14 cellular contexts compared by ENCODE assay signal in the genomic region with DNA sequence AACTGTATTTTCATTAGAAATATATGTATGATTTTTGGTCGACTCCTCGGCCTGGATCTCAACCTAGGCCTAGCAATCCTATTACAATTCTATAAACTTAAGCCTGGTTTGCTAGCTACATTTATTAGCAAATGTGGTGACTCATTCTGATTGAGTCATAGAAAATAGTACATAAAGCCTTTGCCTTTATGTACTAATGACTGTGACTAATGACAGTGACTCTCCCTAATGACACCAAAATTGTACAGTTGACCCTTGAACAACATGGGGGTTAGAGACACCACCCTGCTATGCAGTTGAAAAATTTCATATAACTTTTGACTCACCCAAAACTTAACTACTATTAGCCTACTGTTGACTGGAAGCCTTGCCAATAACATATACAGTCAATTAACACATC.
A peak's percentile ranks its signal among the peaks of the same experiment; 100 is the strongest.
DNase-seq lines count a peak whose midpoint lies in the region; TF ChIP-seq lines count a peak whose summit lies in the region.
"Had no signal": no experiment of that assay in that cellular context is flagged by ENCODE, and none has a peak within 500 bp of the region (broad histone marks: within the 10 kb centered on the region; RNA-seq: fewer than 3 reads in every experiment).

No MANE protein-coding gene starts in this region.

- H3K4me3 ChIP-seq in transverse colon: no peak overlapping the region

- TF ChIP-seq POLR2A in transverse colon (IDR thresholded peaks at IDR 0.05): no peak

- H3K4me3 Mint-ChIP-seq in immature natural killer cell: no peak overlapping the region
- H3K4me3 Mint-ChIP-seq: activated CD4-positive, alpha-beta T cell treated with anti-CD3 and anti-CD28 coated beads, Interleukin-2, amount 10 ng/mL, durations not matched to agents 24 days and 14 days; activated naive CD4-positive, alpha-beta T cell treated with anti-CD3 and anti-CD28 coated beads, Interleukin-2, amount 10 ng/mL, durations not matched to agents 7 days and 5 days; effector memory CD8-positive, alpha-beta T cell; stimulated activated naive CD8-positive, alpha-beta T cell treated with anti-CD3 and anti-CD28 coated beads, Interleukin-15, amount 100 ng/mL, for 72 hours had no signal

- DNase-seq in CD1c-positive myeloid dendritic cell (ENCODE audit: extremely low spot score) (peak; percentile 45), LHCN-M2 (ENCODE audit: low read depth) (peak; percentile 87), brain pericyte (ENCODE audit: low read depth, low spot score) (peak; percentile 8), kidney glomerular epithelial cell (lab: John Stamatoyannopoulos, UW) (peak; percentile 17), occipital lobe (lab: John Stamatoyannopoulos, UW) (no peak), immature natural killer cell (no peak), transverse colon (no peak)
- DNase-seq in effector CD8-positive, alpha-beta T cell (lab: John Stamatoyannopoulos, UW): no peak
- DNase-seq: activated CD4-positive, alpha-beta T cell treated with anti-CD3 and anti-CD28 coated beads, Interleukin-2, amount 10 ng/mL, durations not matched to agents 24 days and 14 days; activated naive CD4-positive, alpha-beta T cell treated with anti-CD3 and anti-CD28 coated beads, Interleukin-2, amount 10 ng/mL, durations not matched to agents 7 days and 5 days; DMS 273 treated with DMSO at 0.1 percent for 48 hours; effector memory CD8-positive, alpha-beta T cell; NCI-H524; stimulated activated naive CD8-positive, alpha-beta T cell treated with anti-CD3 and anti-CD28 coated beads, Interleukin-15, amount 100 ng/mL, for 72 hours had no signal

- H3K9me3 ChIP-seq in transverse colon: no peaks in the 10 kb centered on the region

- H3K4me1 ChIP-seq in transverse colon: no peaks in the 10 kb centered on the region

- no peaks in the 10 kb centered on the region for H3K36me3 Mint-ChIP-seq in immature natural killer cell
- H3K36me3 Mint-ChIP-seq: activated naive CD4-positive, alpha-beta T cell treated with anti-CD3 and anti-CD28 coated beads, Interleukin-2, amount 10 ng/mL, durations not matched to agents 7 days and 5 days had no signal

- 93 to 95% methylated on average over 2 of the region's 2 CpGs for WGBS in transverse colon (ENCODE audit: low coverage in 1 of 2), 2 donors

- TF ChIP-seq EP300 in transverse colon (IDR thresholded peaks at IDR 0.05; ENCODE audit: low read depth): no peak

- peaks cover 0 to 2% (median 1%) of the 10 kb centered on the region in 3 donors for H3K27me3 Mint-ChIP-seq in immature natural killer cell (ENCODE audit: low read depth in 3 of 3)
- H3K27me3 Mint-ChIP-seq: activated naive CD4-positive, alpha-beta T cell treated with anti-CD3 and anti-CD28 coated beads, Interleukin-2, amount 10 ng/mL, durations not matched to agents 7 days and 5 days; effector memory CD8-positive, alpha-beta T cell; stimulated activated naive CD8-positive, alpha-beta T cell treated with anti-CD3 and anti-CD28 coated beads, Interleukin-15, amount 100 ng/mL, for 72 hours had no signal

- no peak for TF ChIP-seq CTCF in transverse colon (IDR thresholded peaks at IDR 0.05)

- H3K9me3 Mint-ChIP-seq in immature natural killer cell: peaks cover 0 to 6% (median 0%) of the 10 kb centered on the region in 6 donors
- H3K9me3 Mint-ChIP-seq: activated naive CD4-positive, alpha-beta T cell treated with anti-CD3 and anti-CD28 coated beads, Interleukin-2, amount 10 ng/mL, durations not matched to agents 7 days and 5 days had no signal

- H3K4me1 Mint-ChIP-seq in immature natural killer cell: peaks cover 0 to 3% of the 10 kb centered on the region in 2 donors
- H3K4me1 Mint-ChIP-seq: activated CD4-positive, alpha-beta T cell treated with anti-CD3 and anti-CD28 coated beads, Interleukin-2, amount 10 ng/mL, durations not matched to agents 24 days and 14 days; activated naive CD4-positive, alpha-beta T cell treated with anti-CD3 and anti-CD28 coated beads, Interleukin-2, amount 10 ng/mL, durations not matched to agents 7 days and 5 days; stimulated activated naive CD8-positive, alpha-beta T cell treated with anti-CD3 and anti-CD28 coated beads, Interleukin-15, amount 100 ng/mL, for 72 hours had no signal

- intact Hi-C loops in transverse colon (cut with DNase I; ENCODE audit: low total_unique reads): no loop called here

- H3K36me3 ChIP-seq in transverse colon: peaks cover 0 to 2% (median 0%) of the 10 kb centered on the region in 4 donors

- H3K27me3 ChIP-seq in transverse colon: no peaks in the 10 kb centered on the region

- H3K27ac Mint-ChIP-seq in immature natural killer cell: no peak overlapping the region
- H3K27ac Mint-ChIP-seq: activated CD4-positive, alpha-beta T cell treated with anti-CD3 and anti-CD28 coated beads, Interleukin-2, amount 10 ng/mL, durations not matched to agents 24 days and 14 days; activated naive CD4-positive, alpha-beta T cell treated with anti-CD3 and anti-CD28 coated beads, Interleukin-2, amount 10 ng/mL, durations not matched to agents 7 days and 5 days; effector memory CD8-positive, alpha-beta T cell; stimulated activated naive CD8-positive, alpha-beta T cell treated with anti-CD3 and anti-CD28 coated beads, Interleukin-15, amount 100 ng/mL, for 72 hours had no signal

- H3K27ac ChIP-seq in transverse colon: no peak overlapping the region

- in situ Hi-C loops in transverse colon (cut with MboI; ENCODE audit: low pct_ligation_motif_present in 1 of 4, low pct_unique_long_range_greater_than_20kb in 1 of 4, low sequenced_read_pairs in 3 of 4): no loop called here

Comparison
In these comparisons a context has a peak if more than half of its experiments do, and no peak if none do; other contexts are left out.
1. DNase-seq: peak in CD1c-positive myeloid dendritic cell (single experiment), LHCN-M2 (single experiment), brain pericyte (single experiment) and kidney glomerular epithelial cell (single experiment); none in occipital lobe (single experiment), effector CD8-positive, alpha-beta T cell (single experiment), immature natural killer cell (0 of 3) and transverse colon (single experiment).